ENCODE assay signal across 20 cellular contexts in genomic region chr1:24351247-24351646, GRCh38. TPM values are rescaled to one million over a fixed set of nuclear protein-coding genes. Genes with fewer than 3 reads are reported as not detected.
DNase-seq lines count a peak whose midpoint lies in the region; ATAC-seq, FAIRE-seq and TF ChIP-seq lines count a peak whose summit lies in the region.
"Had no signal": no experiment of that assay in that cellular context is flagged by ENCODE, and none has a peak within 500 bp of the region (broad histone marks: within the 10 kb centered on the region; RNA-seq: fewer than 3 reads in every experiment).

No MANE protein-coding gene starts in this region.

- no peaks in the 10 kb centered on the region for H3K79me2 ChIP-seq in neural progenitor cell (ENCODE audit: low read depth)

- 73 to 82% methylated on average over 4 of the region's 4 CpGs for WGBS in esophagus squamous epithelium, 2 donors

- H3K36me3 ChIP-seq in neural progenitor cell (no peaks in the 10 kb centered on the region), esophagus squamous epithelium (peaks cover 0 to 100% (median 3%) of the 10 kb centered on the region in 3 donors)
- H3K36me3 ChIP-seq: tibial artery had no signal

- H3K4me3 ChIP-seq in neural progenitor cell (no peak overlapping the region), esophagus squamous epithelium (no peak overlapping the region)
- H3K4me3 ChIP-seq: tibial artery had no signal

- H3K27ac ChIP-seq in neural progenitor cell: no peak overlapping the region
- no peak overlapping the region for H3K27ac ChIP-seq in esophagus squamous epithelium
- H3K27ac ChIP-seq: tibial artery had no signal

- no peak overlapping the region for H3K9ac ChIP-seq in neural progenitor cell

- CTCF ChIA-PET in activated CD8-positive, alpha-beta T cell treated with anti-CD3 and anti-CD28 coated beads for 36 hours (lab: Charles Lee): interaction anchor here (1.1 to 3.3 kb wide), 7 partner anchors 13 to 152 kb away, joined by 3 to 20 read pairs (median 9); partner anchors contain the start of gene NIPAL3
- CTCF ChIA-PET in activated CD8-positive, alpha-beta T cell treated with anti-CD3 and anti-CD28 coated beads, Interleukin-2, amount 10 ng/mL, durations not matched to agents 7 days and 5 days (lab: Charles Lee): interaction anchor here (0.7 to 2.7 kb wide), 5 partner anchors 14 to 201 kb away, joined by 3 to 20 read pairs (median 4); no protein-coding TSS in a partner anchor
- CTCF ChIA-PET in activated B cell treated with CpG ODN at 0.5 μM for 24 hours (lab: Charles Lee): no interaction called here

- POLR2A ChIA-PET in activated CD8-positive, alpha-beta T cell treated with anti-CD3 and anti-CD28 coated beads for 36 hours (lab: Charles Lee): no interaction called here
- POLR2A ChIA-PET in activated CD8-positive, alpha-beta T cell treated with anti-CD3 and anti-CD28 coated beads, Interleukin-2, amount 10 ng/mL, durations not matched to agents 7 days and 5 days (lab: Charles Lee): interaction anchor here (0.6 kb wide), 1 partner anchor 33 kb away, joined by 3 read pairs; no protein-coding TSS in a partner anchor
- POLR2A ChIA-PET in activated B cell treated with CpG ODN at 0.5 μM for 24 hours (lab: Charles Lee): no interaction called here

- H3K4me2 ChIP-seq in neural progenitor cell: no peak overlapping the region

- H4K20me1 ChIP-seq in neural progenitor cell (ENCODE audit: low read depth): no peaks in the 10 kb centered on the region

- TF ChIP-seq CTCF in activated CD8-positive, alpha-beta T cell treated with anti-CD3 and anti-CD28 coated beads for 36 hours (IDR thresholded peaks at IDR 0.05): no peak
- TF ChIP-seq CTCF in activated B cell treated with CpG ODN at 0.5 μM for 24 hours (IDR thresholded peaks at IDR 0.05) (no peak), neural progenitor cell (IDR thresholded peaks at IDR 0.05) (no peak), esophagus squamous epithelium (IDR thresholded peaks at IDR 0.05) (no peak)

- H3K9me3 ChIP-seq in neural progenitor cell (ENCODE audit: low read depth) (no peaks in the 10 kb centered on the region), esophagus squamous epithelium (no peaks in the 10 kb centered on the region)
- H3K9me3 ChIP-seq: Caco-2, tibial artery had no signal

- H3K27ac Mint-ChIP-seq in activated CD8-positive, alpha-beta T cell treated with anti-CD3 and anti-CD28 coated beads for 36 hours: peak overlapping the region; percentile 31
- H3K27ac Mint-ChIP-seq in activated CD8-positive, alpha-beta T cell treated with anti-CD3 and anti-CD28 coated beads, Interleukin-2, amount 10 ng/mL, durations not matched to agents 7 days and 5 days: no peak overlapping the region
- H3K27ac Mint-ChIP-seq in activated B cell treated with CpG ODN at 0.5 μM for 24 hours (no peak overlapping the region), neural progenitor cell (peak overlapping the region; percentile 79)
- H3K27ac Mint-ChIP-seq: immature natural killer cell had no signal

- H3K4me1 ChIP-seq in neural progenitor cell: peaks cover 15% of the 10 kb centered on the region
- no peaks in the 10 kb centered on the region for H3K4me1 ChIP-seq in esophagus squamous epithelium
- H3K4me1 ChIP-seq: Caco-2, tibial artery had no signal

- no peak for TF ChIP-seq POLR2A in esophagus squamous epithelium (IDR thresholded peaks at IDR 0.05)

- peak; percentile 35 for DNase-seq in activated CD8-positive, alpha-beta T cell treated with anti-CD3 and anti-CD28 coated beads for 36 hours
- no peak for DNase-seq in activated CD8-positive, alpha-beta T cell treated with anti-CD3 and anti-CD28 coated beads, Interleukin-2, amount 10 ng/mL, durations not matched to agents 7 days and 5 days
- peak; percentile 59 for DNase-seq in GM19239 (ENCODE audit: insufficient read length, low spot score)
- DNase-seq in activated B cell treated with CpG ODN at 0.5 μM for 24 hours: no peak
- DNase-seq in neural progenitor cell (ENCODE audit: low spot score): no peak
- DNase-seq in D341Med (ENCODE audit: low spot score): no peak
- no peak for DNase-seq in esophagus squamous epithelium (lab: John Stamatoyannopoulos, UW)
- DNase-seq in left ventricle myocardium superior: no peak
- DNase-seq: aorta; Caco-2; erythroblast; immature natural killer cell; mammary epithelial cell; NCI-H1417; NCI-H226; right cardiac atrium; stimulated activated CD8-positive, alpha-beta memory T cell treated with anti-CD3 and anti-CD28 coated beads, Interleukin-4, amount 100 ng/mL, for 48 hours; tibial artery had no signal

- no peak overlapping the region for H2AFZ ChIP-seq in neural progenitor cell (replicated peaks)

- no peaks in the 10 kb centered on the region for H3K27me3 ChIP-seq in neural progenitor cell
- H3K27me3 ChIP-seq in esophagus squamous epithelium: no peaks in the 10 kb centered on the region

- no peaks in the 10 kb centered on the region for H3F3A ChIP-seq in neural progenitor cell (ENCODE audit: low read depth)

- H3K4me1 Mint-ChIP-seq in activated CD8-positive, alpha-beta T cell treated with anti-CD3 and anti-CD28 coated beads for 36 hours (ENCODE audit: low read depth): peaks cover 37% of the 10 kb centered on the region
- peaks cover 22% of the 10 kb centered on the region for H3K4me1 Mint-ChIP-seq in activated CD8-positive, alpha-beta T cell treated with anti-CD3 and anti-CD28 coated beads, Interleukin-2, amount 10 ng/mL, durations not matched to agents 7 days and 5 days (ENCODE audit: low read depth)
- H3K4me1 Mint-ChIP-seq in activated B cell treated with CpG ODN at 0.5 μM for 24 hours (peaks cover 5% of the 10 kb centered on the region), neural progenitor cell (peaks cover 11% of the 10 kb centered on the region)
- H3K4me1 Mint-ChIP-seq: immature natural killer cell had no signal

- ATAC-seq in activated CD8-positive, alpha-beta T cell treated with anti-CD3 and anti-CD28 coated beads for 36 hours: peak; percentile 61
- ATAC-seq in activated CD8-positive, alpha-beta T cell treated with anti-CD3 and anti-CD28 coated beads, Interleukin-2, amount 10 ng/mL, durations not matched to agents 7 days and 5 days: no peak
- ATAC-seq in activated B cell treated with CpG ODN at 0.5 μM for 24 hours (ENCODE audit: low read depth): peak; percentile 42
- ATAC-seq in left ventricle myocardium superior: no peak

- peaks cover 3% of the 10 kb centered on the region for H3K27me3 Mint-ChIP-seq in activated CD8-positive, alpha-beta T cell treated with anti-CD3 and anti-CD28 coated beads for 36 hours
- peaks cover 2% of the 10 kb centered on the region for H3K27me3 Mint-ChIP-seq in activated CD8-positive, alpha-beta T cell treated with anti-CD3 and anti-CD28 coated beads, Interleukin-2, amount 10 ng/mL, durations not matched to agents 7 days and 5 days (ENCODE audit: low read depth)
- H3K27me3 Mint-ChIP-seq in activated B cell treated with CpG ODN at 0.5 μM for 24 hours (peaks cover 4% of the 10 kb centered on the region), neural progenitor cell (ENCODE audit: insufficient read depth, low read depth) (peaks cover 18% of the 10 kb centered on the region)

- H3K36me3 Mint-ChIP-seq in activated CD8-positive, alpha-beta T cell treated with anti-CD3 and anti-CD28 coated beads for 36 hours (ENCODE audit: low read depth): no peaks in the 10 kb centered on the region
- H3K36me3 Mint-ChIP-seq in activated CD8-positive, alpha-beta T cell treated with anti-CD3 and anti-CD28 coated beads, Interleukin-2, amount 10 ng/mL, durations not matched to agents 7 days and 5 days (ENCODE audit: low read depth): no peaks in the 10 kb centered on the region
- H3K36me3 Mint-ChIP-seq in activated B cell treated with CpG ODN at 0.5 μM for 24 hours (ENCODE audit: low read depth): no peaks in the 10 kb centered on the region
- no peaks in the 10 kb centered on the region for H3K36me3 Mint-ChIP-seq in neural progenitor cell
- H3K36me3 Mint-ChIP-seq: immature natural killer cell had no signal

- intact Hi-C loops in activated CD8-positive, alpha-beta T cell treated with anti-CD3 and anti-CD28 coated beads for 36 hours (cut with micrococcal nuclease): no loop called here
- intact Hi-C loops in activated B cell treated with CpG ODN at 0.5 μM for 24 hours (cut with micrococcal nuclease) (no loop called here), esophagus squamous epithelium (cut with DNase I) (no loop called here), left ventricle myocardium superior (cut with micrococcal nuclease) (no loop called here)

- FAIRE-seq in GM19239 (lab: Jason Lieb, UNC): peak; percentile 77
- FAIRE-seq: colon, TTC549 had no signal

- no peak overlapping the region for H3K4me3 Mint-ChIP-seq in activated CD8-positive, alpha-beta T cell treated with anti-CD3 and anti-CD28 coated beads for 36 hours
- H3K4me3 Mint-ChIP-seq in activated CD8-positive, alpha-beta T cell treated with anti-CD3 and anti-CD28 coated beads, Interleukin-2, amount 10 ng/mL, durations not matched to agents 7 days and 5 days: no peak overlapping the region
- H3K4me3 Mint-ChIP-seq in activated B cell treated with CpG ODN at 0.5 μM for 24 hours: no peak overlapping the region
- no peak overlapping the region for H3K4me3 Mint-ChIP-seq in neural progenitor cell
- H3K4me3 Mint-ChIP-seq: immature natural killer cell had no signal

- H3K9me3 Mint-ChIP-seq in activated CD8-positive, alpha-beta T cell treated with anti-CD3 and anti-CD28 coated beads for 36 hours: no peaks in the 10 kb centered on the region
- no peaks in the 10 kb centered on the region for H3K9me3 Mint-ChIP-seq in activated CD8-positive, alpha-beta T cell treated with anti-CD3 and anti-CD28 coated beads, Interleukin-2, amount 10 ng/mL, durations not matched to agents 7 days and 5 days (ENCODE audit: insufficient read depth)
- no peaks in the 10 kb centered on the region for H3K9me3 Mint-ChIP-seq in activated B cell treated with CpG ODN at 0.5 μM for 24 hours
- no peaks in the 10 kb centered on the region for H3K9me3 Mint-ChIP-seq in neural progenitor cell
- H3K9me3 Mint-ChIP-seq: immature natural killer cell had no signal

RNA-seq across cellular contexts. Expression of gene GRHL3, which starts 32.1 kb away (rescaled TPM):
- total RNA-seq in activated CD8-positive, alpha-beta T cell treated with anti-CD3 and anti-CD28 coated beads for 36 hours: not detected
- total RNA-seq in activated CD8-positive, alpha-beta T cell treated with anti-CD3 and anti-CD28 coated beads, Interleukin-2, amount 10 ng/mL, durations not matched to agents 7 days and 5 days: not detected
- 0.64 and 0.78 TPM in 2 replicates for total RNA-seq in activated B cell treated with CpG ODN at 0.5 μM for 24 hours
- 1.1 and 1.5 TPM in 2 replicates for total RNA-seq in neural progenitor cell (ENCODE audit: low replicate concordance)
- 100 to 1,000 TPM in 2 of 4 donors, 10 to 100 TPM in 2; 77.6 to 179 (median 115) TPM for total RNA-seq in esophagus squamous epithelium
- total RNA-seq in left ventricle myocardium superior: not detected
- total RNA-seq: aorta had no signal

Comparison
In these comparisons a context has a peak if more than half of its experiments do, and no peak if none do; other contexts are left out.
1. ATAC-seq: peak in activated CD8-positive, alpha-beta T cell treated with anti-CD3 and anti-CD28 coated beads for 36 hours (single experiment) and activated B cell treated with CpG ODN at 0.5 μM for 24 hours (single experiment); none in activated CD8-positive, alpha-beta T cell treated with anti-CD3 and anti-CD28 coated beads, Interleukin-2, amount 10 ng/mL, durations not matched to agents 7 days and 5 days (single experiment) and left ventricle myocardium superior (single experiment).
2. DNase-seq: peak in activated CD8-positive, alpha-beta T cell treated with anti-CD3 and anti-CD28 coated beads for 36 hours (single experiment) and GM19239 (single experiment); none in activated CD8-positive, alpha-beta T cell treated with anti-CD3 and anti-CD28 coated beads, Interleukin-2, amount 10 ng/mL, durations not matched to agents 7 days and 5 days (single experiment), activated B cell treated with CpG ODN at 0.5 μM for 24 hours (single experiment), neural progenitor cell (single experiment), D341Med (single experiment), esophagus squamous epithelium (single experiment) and left ventricle myocardium superior (single experiment).
3. H3K27ac Mint-ChIP-seq: peak in activated CD8-positive, alpha-beta T cell treated with anti-CD3 and anti-CD28 coated beads for 36 hours (single experiment) and neural progenitor cell (single experiment); none in activated CD8-positive, alpha-beta T cell treated with anti-CD3 and anti-CD28 coated beads, Interleukin-2, amount 10 ng/mL, durations not matched to agents 7 days and 5 days (single experiment) and activated B cell treated with CpG ODN at 0.5 μM for 24 hours (single experiment).
4. RNA of gene GRHL3, which starts 32.1 kb away (total RNA-seq): 77.6 to 179 TPM in esophagus squamous epithelium; 1.1 to 1.5 TPM in neural progenitor cell, 0.64 to 0.78 TPM in activated B cell treated with CpG ODN at 0.5 μM for 24 hours, not detected in activated CD8-positive, alpha-beta T cell treated with anti-CD3 and anti-CD28 coated beads for 36 hours, not detected in activated CD8-positive, alpha-beta T cell treated with anti-CD3 and anti-CD28 coated beads, Interleukin-2, amount 10 ng/mL, durations not matched to agents 7 days and 5 days and not detected in left ventricle myocardium superior (single experiment); every median in the first group is over 10 times any median in the second.